In genomic region chrX:68894142-68894512, GRCh38 we compare ENCODE assay signal across 9 cellular contexts.
A peak's percentile ranks its signal among the peaks of the same experiment; 100 is the strongest.
DNase-seq lines count a peak whose midpoint lies in the region; ATAC-seq, FAIRE-seq and TF ChIP-seq lines count a peak whose summit lies in the region.
"Had no signal": no experiment of that assay in that cellular context is flagged by ENCODE, and none has a peak within 500 bp of the region (broad histone marks: within the 10 kb centered on the region; RNA-seq: fewer than 3 reads in every experiment).

No MANE protein-coding gene starts in this region.

- ATAC-seq in HG03571 (IDR thresholded peaks at IDR 0.05; ENCODE audit: unreplicated experiment) (no peak), HG03432 (IDR thresholded peaks at IDR 0.05; ENCODE audit: unreplicated experiment) (no peak)

- peak overlapping the region; percentile 26 to 79 (median 70) for H3K27ac Mint-ChIP-seq in CD14-positive monocyte

- no peak for DNase-seq in CD14-positive monocyte (ENCODE audit: low spot score)
- peak in 35 of 56 donors; percentile 3 to 67 (median 25) for DNase-seq in amygdala (lab: John Stamatoyannopoulos, UW)
- peak in 27 of 51 donors; percentile 2 to 67 (median 23) for DNase-seq in hypothalamus (lab: John Stamatoyannopoulos, UW)
- DNase-seq in putamen (ENCODE audit: low spot score), result peak; percentile 28
- DNase-seq in NCI-H1436 (lab: John Stamatoyannopoulos, UW), result no peak
- no peak for DNase-seq in GM12891 (ENCODE audit: insufficient read length, low spot score)
- DNase-seq: central memory CD4-positive, alpha-beta T cell had no signal

- H3K9me3 Mint-ChIP-seq in CD14-positive monocyte, result no peaks in the 10 kb centered on the region

- H3K36me3 Mint-ChIP-seq in CD14-positive monocyte, result no peaks in the 10 kb centered on the region

- H3K27me3 Mint-ChIP-seq in CD14-positive monocyte (ENCODE audit: low read depth in 3 of 3), result peaks cover 0 to 9% (median 0%) of the 10 kb centered on the region in 3 donors

- no peak for FAIRE-seq in GM12891 (lab: Jason Lieb, UNC)

- TF ChIP-seq CTCF in CD14-positive monocyte (IDR thresholded peaks at IDR 0.05), result no peak

- intact Hi-C loops in CD14-positive monocyte (cut with micrococcal nuclease), result no loop called here

- H3K4me1 Mint-ChIP-seq in CD14-positive monocyte, result peaks cover 18% of the 10 kb centered on the region

- peak overlapping the region; percentile 69 to 81 for H3K4me3 Mint-ChIP-seq in CD14-positive monocyte

- no peak for TF ChIP-seq POLR2A in GM12891 (IDR thresholded peaks at IDR 0.05; ENCODE audit: low read depth, low read length)

TF ChIP-seq in GM12891, 5 proteins besides CTCF, POLR2A, EP300 and RAD21:
- TF ChIP-seq POLR2AphosphoS5 (IDR thresholded peaks at IDR 0.05; ENCODE audit: low read depth, low read length) (no peak), SPI1 (IDR thresholded peaks at IDR 0.05; ENCODE audit: low read depth, low read length) (no peak), POU2F2 (IDR thresholded peaks at IDR 0.05; ENCODE audit: low read depth, low read length) (no peak), PAX5 (IDR thresholded peaks at IDR 0.05; ENCODE audit: insufficient read depth, low read length, severe bottlenecking) (no peak), TAF1 (IDR thresholded peaks at IDR 0.05; ENCODE audit: low read depth, low read length) (no peak)

Comparison
In these comparisons a context has a peak if more than half of its experiments do, and no peak if none do; other contexts are left out.
1. DNase-seq: peak in amygdala (35 of 56), hypothalamus (27 of 51) and putamen (single experiment); none in CD14-positive monocyte (single experiment), NCI-H1436 (single experiment) and GM12891 (single experiment).